Comparison of ENCODE assay signal across 31 cellular contexts in the genomic region with DNA sequence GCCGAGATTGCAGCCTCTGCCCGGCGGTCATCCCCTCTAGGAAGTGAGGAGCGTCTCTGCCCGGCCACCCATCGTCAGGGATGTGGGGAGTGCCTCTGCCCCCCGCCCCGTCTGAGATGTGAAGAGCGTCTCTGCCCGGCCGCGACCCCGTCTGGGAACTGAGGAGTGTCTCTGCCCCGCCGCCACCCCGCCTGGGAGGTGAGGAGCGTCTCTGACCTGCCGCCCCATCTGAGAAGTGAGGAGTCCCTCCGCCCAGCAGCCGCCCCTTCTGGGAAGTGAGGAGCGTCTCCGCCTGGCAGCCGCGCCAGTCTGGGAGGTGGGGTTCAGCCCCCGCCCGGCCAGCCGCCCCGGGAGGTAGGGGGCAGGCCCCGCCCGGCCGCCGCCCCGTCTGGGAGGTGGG.
"Had no signal": no experiment of that assay in that cellular context is flagged by ENCODE, and none has a peak within 500 bp of the region (broad histone marks: within the 10 kb centered on the region; RNA-seq: fewer than 3 reads in every experiment).

No MANE protein-coding gene starts in this region.

- H3K36me3 ChIP-seq: MG63, SJSA1 had no signal

- H3K4me3 Mint-ChIP-seq: activated CD4-positive, alpha-beta T cell treated with anti-CD3 and anti-CD28 coated beads for 36 hours; activated CD4-positive, alpha-beta T cell treated with anti-CD3 and anti-CD28 coated beads, Interleukin-2, amount 10 ng/mL, durations not matched to agents 7 days and 5 days; activated CD8-positive, alpha-beta T cell treated with anti-CD3 and anti-CD28 coated beads, Interleukin-2, amount 10 ng/mL, durations not matched to agents 7 days and 5 days; activated naive CD4-positive, alpha-beta T cell treated with anti-CD3 and anti-CD28 coated beads, Interleukin-2, amount 10 ng/mL, durations not matched to agents 7 days and 5 days; activated naive CD8-positive, alpha-beta T cell; activated naive CD8-positive, alpha-beta T cell treated with anti-CD3 and anti-CD28 coated beads, Interleukin-2, amount 50 U/mL, for 24 hours; activated T-cell treated with anti-CD3 and anti-CD28 coated beads, Interleukin-2, amount 50 U/mL, for 24 hours; brain; T-helper 1 cell treated with Interleukin-12 subunit alpha and Interleukin-12 subunit beta and Interleukin-4 antibody, amounts not matched to agents 30 μg/mL and 1 μg/mL, for 36 hours; T-helper 2 cell treated with Interferon-gamma antibody and Interleukin-4, amounts not matched to agents 5 μg/mL and 100 μg/mL, for 36 hours; WTC11 had no signal

- H3K9me3 Mint-ChIP-seq: activated T-helper 2 cell treated with anti-CD3 and anti-CD28 coated beads, Interferon-gamma antibody, Interleukin-2, Interleukin-4, amounts not matched to agents 10 μg/mL and 5 μg/mL and 100 μg/mL, durations not matched to agents 14 hours and 24 hours and 36 hours; T-helper 1 cell treated with Interleukin-12 subunit alpha and Interleukin-12 subunit beta and Interleukin-4 antibody, amounts not matched to agents 30 μg/mL and 1 μg/mL, for 36 hours had no signal

- H3K27me3 Mint-ChIP-seq: activated CD4-positive, alpha-beta T cell treated with anti-CD3 and anti-CD28 coated beads, Interleukin-2, amount 10 ng/mL, durations not matched to agents 7 days and 5 days; activated naive CD4-positive, alpha-beta T cell treated with anti-CD3 and anti-CD28 coated beads, Interleukin-2, amount 10 ng/mL, durations not matched to agents 7 days and 5 days; activated naive CD8-positive, alpha-beta T cell; activated naive CD8-positive, alpha-beta T cell treated with anti-CD3 and anti-CD28 coated beads, Interleukin-2, amount 50 U/mL, for 24 hours; activated T-cell treated with anti-CD3 and anti-CD28 coated beads, Interleukin-2, amount 50 U/mL, for 24 hours; brain had no signal

- ATAC-seq: activated CD4-positive, alpha-beta T cell treated with anti-CD3 and anti-CD28 coated beads for 36 hours; activated CD4-positive, CD25-positive, alpha-beta regulatory T cell treated with anti-CD3 and anti-CD28 coated beads, Interleukin-2, amount 50 U/mL, for 24 hours; activated CD8-positive, alpha-beta T cell treated with anti-CD3 and anti-CD28 coated beads, Interleukin-2, amount 10 ng/mL, durations not matched to agents 7 days and 5 days; activated naive CD8-positive, alpha-beta T cell treated with anti-CD3 and anti-CD28 coated beads, Interleukin-2, amount 50 U/mL, for 24 hours; Panc1; WTC11 had no signal

- H3K4me3 ChIP-seq: MG63, SJSA1 had no signal

- H3K27ac Mint-ChIP-seq: activated CD4-positive, alpha-beta T cell treated with anti-CD3 and anti-CD28 coated beads for 36 hours; activated CD4-positive, alpha-beta T cell treated with anti-CD3 and anti-CD28 coated beads, Interleukin-2, amount 10 ng/mL, durations not matched to agents 7 days and 5 days; activated CD8-positive, alpha-beta T cell treated with anti-CD3 and anti-CD28 coated beads, Interleukin-2, amount 10 ng/mL, durations not matched to agents 7 days and 5 days; activated naive CD4-positive, alpha-beta T cell treated with anti-CD3 and anti-CD28 coated beads, Interleukin-2, amount 10 ng/mL, durations not matched to agents 7 days and 5 days; activated naive CD8-positive, alpha-beta T cell; activated naive CD8-positive, alpha-beta T cell treated with anti-CD3 and anti-CD28 coated beads, Interleukin-2, amount 50 U/mL, for 24 hours; activated T-cell treated with anti-CD3 and anti-CD28 coated beads, Interleukin-2, amount 50 U/mL, for 24 hours; activated T-helper 2 cell treated with anti-CD3 and anti-CD28 coated beads, Interferon-gamma antibody, Interleukin-2, Interleukin-4, amounts not matched to agents 10 μg/mL and 5 μg/mL and 100 μg/mL, durations not matched to agents 14 hours and 24 hours and 36 hours; brain; T-helper 1 cell treated with Interleukin-12 subunit alpha and Interleukin-12 subunit beta and Interleukin-4 antibody, amounts not matched to agents 30 μg/mL and 1 μg/mL, for 36 hours; T-helper 2 cell treated with Interferon-gamma antibody and Interleukin-4, amounts not matched to agents 5 μg/mL and 100 μg/mL, for 36 hours; WTC11 had no signal

- H3K36me3 Mint-ChIP-seq: activated naive CD4-positive, alpha-beta T cell treated with anti-CD3 and anti-CD28 coated beads, Interleukin-2, amount 10 ng/mL, durations not matched to agents 7 days and 5 days; activated naive CD8-positive, alpha-beta T cell; brain had no signal

- H3K4me1 ChIP-seq: SJSA1 had no signal

- H3K27ac ChIP-seq: SJSA1 had no signal

- DNase-seq: activated CD4-positive, alpha-beta T cell treated with anti-CD3 and anti-CD28 coated beads for 36 hours; activated CD4-positive, alpha-beta T cell treated with anti-CD3 and anti-CD28 coated beads, Interleukin-2, amount 10 ng/mL, durations not matched to agents 7 days and 5 days; activated CD4-positive, alpha-beta T cell treated with anti-CD3 and anti-CD28 coated beads, Interleukin-2, amount 50 U/mL, for 48 hours; activated CD8-positive, alpha-beta T cell treated with anti-CD3 and anti-CD28 coated beads, Interleukin-2, amount 10 ng/mL, durations not matched to agents 7 days and 5 days; activated naive CD4-positive, alpha-beta T cell treated with anti-CD3 and anti-CD28 coated beads, Interleukin-2, amount 10 ng/mL, durations not matched to agents 7 days and 5 days; activated naive CD8-positive, alpha-beta T cell treated with anti-CD3 and anti-CD28 coated beads, Interleukin-2, amount 50 U/mL, for 24 hours; activated T-cell treated with anti-CD3 and anti-CD28 coated beads, Interleukin-2, amount 50 U/mL, for 24 hours; anterior cingulate cortex; Kasumi-1; KG1; MG63; MV-4-11; NCI-H1092; NCI-H146; NCI-H187; NCI-H2029 treated with DMSO at 0.1 percent for 48 hours; NCI-H2107; NCI-H2171 treated with DMSO at 0.1 percent for 48 hours; NCI-H345; NCI-H524 treated with DMSO at 0.1 percent for 48 hours; SHP77 treated with DMSO at 0.1 percent for 48 hours; SK-N-SH had no signal

- H3K4me1 Mint-ChIP-seq: activated CD4-positive, alpha-beta T cell treated with anti-CD3 and anti-CD28 coated beads for 36 hours; activated CD4-positive, alpha-beta T cell treated with anti-CD3 and anti-CD28 coated beads, Interleukin-2, amount 10 ng/mL, durations not matched to agents 7 days and 5 days; activated naive CD4-positive, alpha-beta T cell treated with anti-CD3 and anti-CD28 coated beads, Interleukin-2, amount 10 ng/mL, durations not matched to agents 7 days and 5 days; activated naive CD8-positive, alpha-beta T cell treated with anti-CD3 and anti-CD28 coated beads, Interleukin-2, amount 50 U/mL, for 24 hours; brain had no signal

- H3K27me3 ChIP-seq: MG63, SJSA1 had no signal

- H3K9me3 ChIP-seq: MG63, SJSA1, SK-N-SH had no signal
